ENCODE assay signal across 27 cellular contexts in genomic region chr11:61535998-61536675, GRCh38. TPM values are rescaled to one million over a fixed set of nuclear protein-coding genes. Genes with fewer than 3 reads are reported as not detected.
"Had no signal": no experiment of that assay in that cellular context is flagged by ENCODE, and none has a peak within 500 bp of the region (broad histone marks: within the 10 kb centered on the region; RNA-seq: fewer than 3 reads in every experiment).

No MANE protein-coding gene starts in this region.

- H3K4me3 Mint-ChIP-seq: natural killer cell; stimulated activated memory B cell treated with anti-CD40 and anti-IgM and Interleukin-4, amounts not matched to agents 10 μg/mL and 1 μg/mL and 100 μg/mL, for 72 hours had no signal

- H3K27me3 ChIP-seq: foreskin keratinocyte, heart left ventricle, hepatocyte, pancreas, testis, upper lobe of right lung, vagina had no signal

- H3K9me3 Mint-ChIP-seq: natural killer cell; stimulated activated memory B cell treated with anti-CD40 and anti-IgM and Interleukin-4, amounts not matched to agents 10 μg/mL and 1 μg/mL and 100 μg/mL, for 72 hours had no signal

- H3K4me3 ChIP-seq: coronary artery, esophagus muscularis mucosa, gastroesophageal sphincter, hepatocyte, left lung, lower lobe of right lung, pancreas, sigmoid colon, testis, tibial nerve, upper lobe of right lung, vagina had no signal

- H3K36me3 Mint-ChIP-seq: natural killer cell; stimulated activated memory B cell treated with anti-CD40 and anti-IgM and Interleukin-4, amounts not matched to agents 10 μg/mL and 1 μg/mL and 100 μg/mL, for 72 hours had no signal

- H3K36me3 ChIP-seq: esophagus muscularis mucosa, gastroesophageal sphincter, heart left ventricle, left lung, lower lobe of right lung, neutrophil, pancreas, sigmoid colon, tibial nerve, upper lobe of right lung, vagina had no signal

- H2AFZ ChIP-seq: hepatocyte had no signal

- ATAC-seq: foreskin keratinocyte; gastroesophageal sphincter; left lung; lower lobe of right lung; natural killer cell; pancreas; stimulated activated memory B cell treated with anti-CD40 and anti-IgM and Interleukin-4, amounts not matched to agents 10 μg/mL and 1 μg/mL and 100 μg/mL, for 72 hours; stimulated activated naive CD8-positive, alpha-beta T cell treated with anti-CD3 and anti-CD28 coated beads, Interleukin-15, Interleukin-2, amounts not matched to agents 100 U/mL and 50 U/mL, for 24 hours; upper lobe of right lung had no signal

- H3K27ac Mint-ChIP-seq: natural killer cell; stimulated activated memory B cell treated with anti-CD40 and anti-IgM and Interleukin-4, amounts not matched to agents 10 μg/mL and 1 μg/mL and 100 μg/mL, for 72 hours had no signal

- H3K9me3 ChIP-seq: esophagus muscularis mucosa, gastroesophageal sphincter, heart left ventricle, left lung, lower lobe of right lung, neutrophil, pancreas, sigmoid colon, testis, tibial nerve, upper lobe of right lung, vagina had no signal

- H3K4me2 ChIP-seq: hepatocyte had no signal

- H3K4me1 ChIP-seq: foreskin keratinocyte, left lung, lower lobe of right lung, pancreas, sigmoid colon, tibial nerve, upper lobe of right lung, vagina had no signal

- DNase-seq: dermis blood vessel endothelial cell; effector memory CD4-positive, alpha-beta T cell; foreskin keratinocyte; heart left ventricle; kidney; left lung; lower lobe of right lung; natural killer cell; sigmoid colon; stimulated activated CD4-positive, alpha-beta T cell treated with anti-CD3 and anti-CD28 coated beads, Interleukin-2, amount 100 ng/mL, for 24 hours; stimulated activated CD4-positive, alpha-beta T cell treated with anti-CD3 and anti-CD28 coated beads, Interleukin-4, amount 100 ng/mL, for 4 hours; stimulated activated naive CD8-positive, alpha-beta T cell treated with anti-CD3 and anti-CD28 coated beads, Interleukin-15, Interleukin-2, amounts not matched to agents 100 U/mL and 50 U/mL, for 24 hours; upper lobe of right lung had no signal

- H3K27ac ChIP-seq: coronary artery, esophagus muscularis mucosa, foreskin keratinocyte, gastroesophageal sphincter, hepatocyte, left lung, lower lobe of right lung, neutrophil, pancreas, sigmoid colon, testis, tibial nerve, upper lobe of right lung, vagina had no signal

RNA-seq across cellular contexts. Expression of gene LRRC10B, which starts 27.6 kb away (rescaled TPM):
- total RNA-seq: dermis blood vessel endothelial cell, endothelial cell of umbilical vein, epithelial cell of proximal tubule, foreskin keratinocyte, natural killer cell, skeletal muscle tissue had no signal
- polyA plus RNA-seq: endothelial cell of umbilical vein, fibroblast of lung had no signal
